9 cellular contexts compared by ENCODE assay signal in the genomic region with DNA sequence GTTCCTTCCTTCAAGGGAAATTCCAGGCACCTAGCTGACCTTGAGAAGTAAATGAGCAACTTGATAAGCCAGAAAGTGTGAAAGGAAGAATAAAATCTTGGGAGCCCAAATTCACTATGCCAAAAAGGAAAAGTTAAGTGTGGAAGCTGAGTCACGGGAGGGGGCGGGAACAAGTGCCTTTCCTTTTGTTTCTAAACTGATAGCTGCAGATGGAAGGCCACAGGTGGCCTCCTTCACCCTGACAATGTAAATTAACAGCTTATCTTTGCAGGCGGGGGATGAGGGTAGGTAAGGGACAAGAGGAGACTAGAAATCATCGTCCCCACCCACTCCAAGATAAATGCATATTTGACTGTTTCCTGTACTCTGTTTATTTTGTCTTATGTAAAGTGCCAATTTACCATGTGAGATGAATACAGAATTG. TPM values are rescaled to one million over a fixed set of nuclear protein-coding genes. Genes with fewer than 3 reads are reported as not detected.
A peak's percentile ranks its signal among the peaks of the same experiment; 100 is the strongest.
DNase-seq lines count a peak whose midpoint lies in the region; ATAC-seq and TF ChIP-seq lines count a peak whose summit lies in the region.
"Had no signal": no experiment of that assay in that cellular context is flagged by ENCODE, and none has a peak within 500 bp of the region (broad histone marks: within the 10 kb centered on the region; RNA-seq: fewer than 3 reads in every experiment).

No MANE protein-coding gene starts in this region.

- no peak overlapping the region for H3K4me2 ChIP-seq in hepatocyte

- H3K4me3 Mint-ChIP-seq in stimulated activated memory B cell treated with anti-CD40 and anti-IgM and Interleukin-4, amounts not matched to agents 10 μg/mL and 1 μg/mL and 100 μg/mL, for 72 hours: no peak overlapping the region
- H3K4me3 Mint-ChIP-seq in CD8-positive, alpha-beta T cell: no peak overlapping the region

- no peaks in the 10 kb centered on the region for H3K27me3 ChIP-seq in hepatocyte
- no peaks in the 10 kb centered on the region for H3K27me3 ChIP-seq in CD8-positive, alpha-beta T cell (ENCODE audit: insufficient read depth, low read length)

- H3K36me3 ChIP-seq in hepatocyte (replicated peaks; ENCODE audit: insufficient read depth, low read depth): no peaks in the 10 kb centered on the region
- no peaks in the 10 kb centered on the region for H3K36me3 ChIP-seq in CD8-positive, alpha-beta T cell (ENCODE audit: insufficient read depth, low read length)

- peak overlapping the region; percentile 32 for H3K27ac Mint-ChIP-seq in stimulated activated memory B cell treated with anti-CD40 and anti-IgM and Interleukin-4, amounts not matched to agents 10 μg/mL and 1 μg/mL and 100 μg/mL, for 72 hours
- H3K27ac Mint-ChIP-seq in CD8-positive, alpha-beta T cell: no peak overlapping the region

- H3K27ac ChIP-seq in hepatocyte: peak overlapping the region; percentile 75
- H3K27ac ChIP-seq in CD8-positive, alpha-beta T cell (ENCODE audit: low read depth, low read length): no peak overlapping the region

- H3K27me3 Mint-ChIP-seq in stimulated activated memory B cell treated with anti-CD40 and anti-IgM and Interleukin-4, amounts not matched to agents 10 μg/mL and 1 μg/mL and 100 μg/mL, for 72 hours: peaks cover 11% of the 10 kb centered on the region
- H3K27me3 Mint-ChIP-seq in CD8-positive, alpha-beta T cell (ENCODE audit: low read depth): no peaks in the 10 kb centered on the region

- no peak for ATAC-seq in stimulated activated memory B cell treated with anti-CD40 and anti-IgM and Interleukin-4, amounts not matched to agents 10 μg/mL and 1 μg/mL and 100 μg/mL, for 72 hours
- ATAC-seq in CD8-positive, alpha-beta T cell: no peak

- H3K9me2 ChIP-seq in hepatocyte (replicated peaks; ENCODE audit: insufficient read depth): no peaks in the 10 kb centered on the region

- H4K20me1 ChIP-seq in hepatocyte (ENCODE audit: insufficient read depth, poor library complexity, severe bottlenecking): no peaks in the 10 kb centered on the region

- intact Hi-C loops in CD8-positive, alpha-beta T cell (cut with DNase I, micrococcal nuclease): no loop called here

- H3K9me3 ChIP-seq in hepatocyte (ENCODE audit: low read depth): no peaks in the 10 kb centered on the region
- no peaks in the 10 kb centered on the region for H3K9me3 ChIP-seq in CD8-positive, alpha-beta T cell (ENCODE audit: low read length)

- H3K4me1 Mint-ChIP-seq in stimulated activated memory B cell treated with anti-CD40 and anti-IgM and Interleukin-4, amounts not matched to agents 10 μg/mL and 1 μg/mL and 100 μg/mL, for 72 hours: peaks cover 8% of the 10 kb centered on the region
- H3K4me1 Mint-ChIP-seq in CD8-positive, alpha-beta T cell (ENCODE audit: low read depth): peaks cover 6% of the 10 kb centered on the region

- no peak overlapping the region for H3K4me3 ChIP-seq in hepatocyte
- H3K4me3 ChIP-seq in CD8-positive, alpha-beta T cell (ENCODE audit: low read depth, low read length): no peak overlapping the region

- WGBS in hepatocyte (ENCODE audit: low lambda C conversion rate, missing lambda C conversion rate): 55% methylated on average over 4 of the region's 4 CpGs

- no peaks in the 10 kb centered on the region for H3K79me2 ChIP-seq in hepatocyte

- DNase-seq in NCI-H2171 treated with DMSO at 0.1 percent for 48 hours (lab: John Stamatoyannopoulos, UW) (peak; percentile 14), NCI-H2171 (lab: John Stamatoyannopoulos, UW) (no peak), NCI-H82 (lab: John Stamatoyannopoulos, UW) (peak; percentile 65), hepatocyte (ENCODE audit: low spot score) (peak; percentile 36), SW480 (ENCODE audit: low spot score) (no peak), NCI-H1092 (lab: John Stamatoyannopoulos, UW) (no peak)
- DNase-seq in CD8-positive, alpha-beta T cell: no peak
- DNase-seq: stimulated activated CD4-positive, alpha-beta T cell treated with anti-CD3 and anti-CD28 coated beads, Interleukin-15, amount 100 ng/mL, for 24 hours had no signal

- no peak for TF ChIP-seq CTCF in hepatocyte (IDR thresholded peaks at IDR 0.05; ENCODE audit: poor library complexity)
- no peak for TF ChIP-seq CTCF in CD8-positive, alpha-beta T cell (IDR thresholded peaks at IDR 0.05)

- H3K9me3 Mint-ChIP-seq in stimulated activated memory B cell treated with anti-CD40 and anti-IgM and Interleukin-4, amounts not matched to agents 10 μg/mL and 1 μg/mL and 100 μg/mL, for 72 hours: no peaks in the 10 kb centered on the region
- H3K9me3 Mint-ChIP-seq in CD8-positive, alpha-beta T cell: no peaks in the 10 kb centered on the region

- no peak overlapping the region for H2AFZ ChIP-seq in hepatocyte

- POLR2A ChIA-PET in CD8-positive, alpha-beta T cell (lab: Charles Lee): no interaction called here

- no peaks in the 10 kb centered on the region for H3K36me3 Mint-ChIP-seq in stimulated activated memory B cell treated with anti-CD40 and anti-IgM and Interleukin-4, amounts not matched to agents 10 μg/mL and 1 μg/mL and 100 μg/mL, for 72 hours
- no peaks in the 10 kb centered on the region for H3K36me3 Mint-ChIP-seq in CD8-positive, alpha-beta T cell

- peaks cover 8% of the 10 kb centered on the region for H3K4me1 ChIP-seq in hepatocyte (ENCODE audit: insufficient read depth)
- H3K4me1 ChIP-seq in CD8-positive, alpha-beta T cell (ENCODE audit: insufficient read depth, low read length): no peaks in the 10 kb centered on the region

- CTCF ChIA-PET in CD8-positive, alpha-beta T cell (lab: Charles Lee): interaction anchor here (0.7 to 1.4 kb wide), 4 partner anchors 10 to 241 kb away, joined by 3 to 5 read pairs (median 3); no protein-coding TSS in a partner anchor

RNA-seq across cellular contexts. Expression of a gene that starts 36.4 kb away (rescaled TPM):
- 6.6 and 10.2 TPM in 2 replicates for total RNA-seq in hepatocyte
- polyA plus RNA-seq in hepatocyte: 10.7 and 15.1 TPM in 2 replicates
- total RNA-seq in CD8-positive, alpha-beta T cell: not detected

Comparison
In these comparisons a context has a peak if more than half of its experiments do, and no peak if none do; other contexts are left out.
1. DNase-seq: peak in NCI-H2171 treated with DMSO at 0.1 percent for 48 hours (single experiment), NCI-H82 (single experiment) and hepatocyte (single experiment); none in NCI-H2171 (single experiment), SW480 (single experiment), NCI-H1092 (single experiment) and CD8-positive, alpha-beta T cell (0 of 7).